10 cellular contexts compared by ENCODE assay signal in genomic region chr9:87592554-87593394, GRCh38.
DNase-seq lines count a peak whose midpoint lies in the region; ATAC-seq, FAIRE-seq and TF ChIP-seq lines count a peak whose summit lies in the region.
"Had no signal": no experiment of that assay in that cellular context is flagged by ENCODE, and none has a peak within 500 bp of the region (broad histone marks: within the 10 kb centered on the region; RNA-seq: fewer than 3 reads in every experiment).

No MANE protein-coding gene starts in this region.

- no peaks in the 10 kb centered on the region for H3K9me3 Mint-ChIP-seq in CD4-positive, alpha-beta memory T cell

- H3K4me1 ChIP-seq in HEK293 (ENCODE audit: control insufficient read depth, insufficient read depth, low read length) = peaks cover 6% of the 10 kb centered on the region
- peaks cover 17 to 32% of the 10 kb centered on the region in 2 experiments; a peak in 4 of 5 replicates for H3K4me1 ChIP-seq in K562 (replicated peaks in 1 of 2; ENCODE audit: control insufficient read depth in 2 of 2, insufficient read depth in 2 of 2, low read length in 2 of 2)
- H3K4me1 ChIP-seq in stomach smooth muscle (ENCODE audit: control insufficient read depth, insufficient read depth, low read length) = peaks cover 63% of the 10 kb centered on the region
- H3K4me1 ChIP-seq in CD4-positive, alpha-beta memory T cell (ENCODE audit: insufficient read depth, low read length) = no peaks in the 10 kb centered on the region

- no peaks in the 10 kb centered on the region for H3K36me3 Mint-ChIP-seq in CD4-positive, alpha-beta memory T cell

- TF ChIP-seq POLR2A in K562 (conservative IDR thresholded peaks at IDR 0.05) = no peak

- H3K9ac ChIP-seq in K562 (ENCODE audit: insufficient read depth in 1 of 2, low read depth in 2 of 2, low read length in 2 of 2) = peak overlapping the region; percentile 13 to 78; a peak in 2 of 4 replicates
- H3K9ac ChIP-seq in stomach smooth muscle (ENCODE audit: low read length in 2 of 2) = peak overlapping the region; percentile 18 to 51

- no TSS peak for BruUV-seq in K562 (replicated peaks; lab: Mats Ljungman, UMichigan)

- H3K27ac Mint-ChIP-seq in CD4-positive, alpha-beta memory T cell = no peak overlapping the region

- peaks cover 3% of the 10 kb centered on the region for H4K20me1 ChIP-seq in K562 (replicated peaks; ENCODE audit: control insufficient read depth, insufficient read depth, low read length)

- peaks cover 0 to 2% of the 10 kb centered on the region in 2 donors for H3K27me3 Mint-ChIP-seq in CD4-positive, alpha-beta memory T cell

- H3K36me3 ChIP-seq in HEK293 (ENCODE audit: control insufficient read depth in 2 of 2, insufficient read depth in 1 of 2, low read length in 2 of 2) = no peaks in the 10 kb centered on the region
- no peaks in the 10 kb centered on the region for H3K36me3 ChIP-seq in K562 (ENCODE audit: control insufficient read depth, insufficient read depth, low read length)
- H3K36me3 ChIP-seq in stomach smooth muscle (ENCODE audit: control insufficient read depth in 2 of 2, insufficient read depth in 2 of 2, low read length in 2 of 2) = no peaks in the 10 kb centered on the region
- no peaks in the 10 kb centered on the region for H3K36me3 ChIP-seq in CD4-positive, alpha-beta memory T cell (ENCODE audit: insufficient read depth, low read length)

- H3K27me3 ChIP-seq in K562 (ENCODE audit: control insufficient read depth in 2 of 2, insufficient read depth in 2 of 2, low read length in 2 of 2) = no peaks in the 10 kb centered on the region
- no peaks in the 10 kb centered on the region for H3K27me3 ChIP-seq in stomach smooth muscle (ENCODE audit: control insufficient read depth in 1 of 2, insufficient read depth in 2 of 2, low read length in 2 of 2)
- H3K27me3 ChIP-seq in CD4-positive, alpha-beta memory T cell (ENCODE audit: insufficient read depth, low read length) = no peaks in the 10 kb centered on the region

- DNase-seq in K562 (ENCODE audit: extremely low read depth in 1 of 4, low spot score in 3 of 4) (peak; percentile 52 to 84 (median 62)), kidney tubule cell (ENCODE audit: low spot score) (peak; percentile 83), inferior parietal cortex (ENCODE audit: extremely low spot score) (no peak)
- DNase-seq in CD4-positive, alpha-beta memory T cell = no peak
- DNase-seq in activated T-cell treated with anti-CD3 and anti-CD28 coated beads, Interleukin-2, amount 50 U/mL, for 48 hours = no peak
- DNase-seq: H7, trophoblast cell had no signal

- H3K4me1 Mint-ChIP-seq in CD4-positive, alpha-beta memory T cell = no peaks in the 10 kb centered on the region

- H3K9me1 ChIP-seq in K562 (ENCODE audit: control insufficient read depth, insufficient read depth, low read length) = no peaks in the 10 kb centered on the region

- TF ChIP-seq CTCF in HEK293 (tag by site-specific recombination; IDR thresholded peaks at IDR 0.05) (no peak), K562 (IDR thresholded peaks at IDR 0.05 in 2 of 3, conservative IDR thresholded peaks at IDR 0.05 in 1 of 3; ENCODE audit: insufficient read depth in 2 of 3, low read depth in 1 of 3, low read length in 3 of 3) (no peak)

- intact Hi-C loops in K562 (cut with micrococcal nuclease) = no loop called here
- intact Hi-C loops in CD4-positive, alpha-beta memory T cell (cut with micrococcal nuclease) = no loop called here

- in situ Hi-C loops in K562 (cut with MboI) = no loop called here

- H3K9me3 ChIP-seq in HEK293 (ENCODE audit: control insufficient read depth, insufficient read depth, low read depth, low read length) = no peaks in the 10 kb centered on the region
- no peaks in the 10 kb centered on the region for H3K9me3 ChIP-seq in K562 (replicated peaks; ENCODE audit: control insufficient read depth, insufficient read depth, low read depth, low read length)
- H3K9me3 ChIP-seq in stomach smooth muscle (ENCODE audit: control insufficient read depth in 2 of 2, low read length in 2 of 2) = no peaks in the 10 kb centered on the region
- no peaks in the 10 kb centered on the region for H3K9me3 ChIP-seq in CD4-positive, alpha-beta memory T cell (ENCODE audit: control insufficient read depth in 1 of 2, low read length in 2 of 2)

- CTCF ChIA-PET in HEK293 (lab: Yijun Ruan, JAX) = interaction anchor here (0.7 to 3.1 kb wide), 7 partner anchors 14 to 665 kb away, joined by 3 to 13 read pairs (median 4); partner anchors contain the start of gene DAPK1
- CTCF ChIA-PET in K562 (lab: Yijun Ruan, JAX; ENCODE audit: low intra/inter-chr PET ratio) = no interaction called here
- CTCF ChIA-PET in CD4-positive, alpha-beta memory T cell (lab: Charles Lee; ENCODE audit: partially characterized antibody) = interaction anchor here (1.5 kb wide), 1 partner anchor 26 kb away, joined by 3 read pairs; no protein-coding TSS in a partner anchor

- peak; percentile 92 for FAIRE-seq in K562 (lab: Jason Lieb, UNC)

- peaks cover 3% of the 10 kb centered on the region; the same call in 1 of the 3 replicates for H3K79me2 ChIP-seq in K562 (ENCODE audit: control insufficient read depth, insufficient read depth, low read length)

- peak overlapping the region; percentile 71 for H2AFZ ChIP-seq in K562 (ENCODE audit: low read depth, low read length)

- peak overlapping the region; percentile 29; the same call in 1 of the 2 replicates for H3K27ac ChIP-seq in HEK293 (ENCODE audit: extremely low read depth, low read depth, low read length)
- H3K27ac ChIP-seq in K562 (ENCODE audit: extremely low read depth, low read depth, low read length) = peak overlapping the region; percentile 60
- peak overlapping the region; percentile 89 for H3K27ac ChIP-seq in stomach smooth muscle (ENCODE audit: low read length)
- no peak overlapping the region for H3K27ac ChIP-seq in CD4-positive, alpha-beta memory T cell (ENCODE audit: low read depth, low read length)

- no peak overlapping the region for H3K4me3 Mint-ChIP-seq in CD4-positive, alpha-beta memory T cell

- TF ChIP-seq RAD21 in K562 (CRISPR knock-in tag; conservative IDR thresholded peaks at IDR 0.05 in 1 of 2, IDR thresholded peaks at IDR 0.05 in 1 of 2) = no peak

- ATAC-seq in K562 (peak; percentile 94), HG02840 (IDR thresholded peaks at IDR 0.05; ENCODE audit: low FRiP score, unreplicated experiment) (no peak)

- POLR2A ChIA-PET in HEK293 (lab: Yijun Ruan, JAX) = interaction anchor here (0.7 to 1.0 kb wide), 2 partner anchors 53 to 95 kb away, joined by 3 to 5 read pairs; partner anchors contain the start of gene DAPK1
- POLR2A ChIA-PET in K562 (lab: Yijun Ruan, JAX) = interaction anchor here (0.7 to 1.0 kb wide), 3 partner anchors 12 to 31 kb away, joined by 3 read pairs; no protein-coding TSS in a partner anchor
- POLR2A ChIA-PET in CD4-positive, alpha-beta memory T cell (lab: Charles Lee; ENCODE audit: partially characterized antibody) = no interaction called here

- no peak overlapping the region for H3K4me3 ChIP-seq in HEK293 (ENCODE audit: low read depth, low read length)
- no peak overlapping the region for H3K4me3 ChIP-seq in K562
- peak overlapping the region; percentile 15 to 63 for H3K4me3 ChIP-seq in stomach smooth muscle (ENCODE audit: low read length in 2 of 2)
- no peak overlapping the region for H3K4me3 ChIP-seq in CD4-positive, alpha-beta memory T cell (ENCODE audit: low read length in 2 of 2)

- TF ChIP-seq EP300 in K562 (IDR thresholded peaks at IDR 0.05; ENCODE audit: low read length) = peak; percentile 39; the same call in 1 of the 2 replicates

- peak overlapping the region; percentile 43 for H3K4me2 ChIP-seq in K562 (ENCODE audit: insufficient read depth, low read length)

- 6% methylated on average over 12 of the region's 15 CpGs for WGBS in K562 (ENCODE audit: insufficient coverage, low coverage, missing lambda C conversion rate)

TF ChIP-seq in HEK293, 187 proteins besides CTCF, POLR2A, EP300 and RAD21 (continues in another document):
- TF ChIP-seq ZEB2 (tag by site-specific recombination; IDR thresholded peaks at IDR 0.05) (peak; percentile 59; the same call in 1 of the 2 replicates), ZNF513 (tag by site-specific recombination; IDR thresholded peaks at IDR 0.05) (no peak), ZBTB48 (tag by site-specific recombination; IDR thresholded peaks at IDR 0.05) (no peak), ZNF433 (tag by site-specific recombination; IDR thresholded peaks at IDR 0.05; ENCODE audit: low read depth) (no peak), SP7 (tag by site-specific recombination; IDR thresholded peaks at IDR 0.05) (peak; percentile 64), ZNF701 (tag by site-specific recombination; IDR thresholded peaks at IDR 0.05) (no peak)

TF ChIP-seq in K562, 482 proteins besides CTCF, POLR2A, EP300 and RAD21 (continues in another document):
- no peak for TF ChIP-seq CTCFL (IDR thresholded peaks at IDR 0.05; ENCODE audit: borderline replicate concordance, insufficient read depth, low read depth, low read length, poor library complexity, severe bottlenecking)
- TF ChIP-seq ZNF41 (CRISPR knock-in tag; conservative IDR thresholded peaks at IDR 0.05) = no peak
- no peak for TF ChIP-seq WHSC1 (IDR thresholded peaks at IDR 0.05; ENCODE audit: low read length)
- TF ChIP-seq ESRRB (CRISPR knock-in tag; IDR thresholded peaks at IDR 0.05; ENCODE audit: borderline replicate concordance) = no peak
- no peak for TF ChIP-seq THAP7 (CRISPR knock-in tag; IDR thresholded peaks at IDR 0.05)
- TF ChIP-seq ZNF695 (CRISPR knock-in tag; IDR thresholded peaks at IDR 0.05) = no peak
- no peak for TF ChIP-seq SMAD2 (IDR thresholded peaks at IDR 0.05; ENCODE audit: low read depth, low read length)
- no peak for TF ChIP-seq RFX1 (IDR thresholded peaks at IDR 0.05)
- TF ChIP-seq ARID2 (IDR thresholded peaks at IDR 0.05) = no peak

Comparison
In these comparisons a context has a peak if more than half of its experiments do, and no peak if none do; other contexts are left out.
1. H3K4me3 ChIP-seq: peak in stomach smooth muscle (2 of 2); none in HEK293 (single experiment), K562 (single experiment) and CD4-positive, alpha-beta memory T cell (0 of 2).
2. DNase-seq: peak in K562 (4 of 4) and kidney tubule cell (single experiment); none in inferior parietal cortex (single experiment), CD4-positive, alpha-beta memory T cell (0 of 5) and activated T-cell treated with anti-CD3 and anti-CD28 coated beads, Interleukin-2, amount 50 U/mL, for 48 hours (0 of 2).
3. Of the 44 proteins assayed by ChIP-seq in both K562 and HEK293: peak only in K562: none; only in HEK293: KLF16, PATZ1, SP2, ZBTB17, ZEB2 and ZNF398; in both: PRDM10; in neither: 37.